ENCODE assay signal across 20 cellular contexts in genomic region chr5:175257128-175257846, GRCh38.
DNase-seq lines count a peak whose midpoint lies in the region; ATAC-seq, FAIRE-seq and TF ChIP-seq lines count a peak whose summit lies in the region.
"Had no signal": no experiment of that assay in that cellular context is flagged by ENCODE, and none has a peak within 500 bp of the region (broad histone marks: within the 10 kb centered on the region; RNA-seq: fewer than 3 reads in every experiment).

No MANE protein-coding gene starts in this region.

- no peak for ATAC-seq in HepG2
- no peak for ATAC-seq in right lobe of liver
- ATAC-seq in K562 = no peak
- ATAC-seq in HG03280 (IDR thresholded peaks at IDR 0.05; ENCODE audit: unreplicated experiment) = no peak
- ATAC-seq: GM23338 had no signal

- H4K20me1 ChIP-seq in HepG2 (ENCODE audit: insufficient read depth, low read length) (no peaks in the 10 kb centered on the region), K562 (replicated peaks; ENCODE audit: control insufficient read depth, insufficient read depth, low read length) (no peaks in the 10 kb centered on the region)

- H2AFZ ChIP-seq in HepG2 (ENCODE audit: low read length) = no peak overlapping the region
- H2AFZ ChIP-seq in K562 (ENCODE audit: low read depth, low read length) = no peak overlapping the region
- H2AFZ ChIP-seq: GM23338 had no signal

- H3K4me2 ChIP-seq in HepG2 (ENCODE audit: low read depth, low read length) (no peak overlapping the region), K562 (ENCODE audit: insufficient read depth, low read length) (no peak overlapping the region)
- H3K4me2 ChIP-seq: GM23338 had no signal

- H3K4me1 ChIP-seq in HepG2 (ENCODE audit: insufficient read depth, low read length) (no peaks in the 10 kb centered on the region), right lobe of liver (no peaks in the 10 kb centered on the region), K562 (replicated peaks in 1 of 2; ENCODE audit: control insufficient read depth in 2 of 2, insufficient read depth in 2 of 2, low read length in 2 of 2) (no peaks in the 10 kb centered on the region)

- TF ChIP-seq EP300 in HepG2 (IDR thresholded peaks at IDR 0.05; ENCODE audit: low read depth in 2 of 2, low read length in 2 of 2) (no peak), HepG2 (CRISPR knock-in tag; IDR thresholded peaks at IDR 0.05; ENCODE audit: borderline replicate concordance) (no peak), K562 (IDR thresholded peaks at IDR 0.05; ENCODE audit: low read length) (no peak)

- H3K9ac ChIP-seq in HepG2 (ENCODE audit: insufficient read depth, low read depth, low read length) = no peak overlapping the region
- no peak overlapping the region for H3K9ac ChIP-seq in K562 (ENCODE audit: insufficient read depth in 1 of 2, low read depth in 2 of 2, low read length in 2 of 2)

- no peaks in the 10 kb centered on the region for H3K9me1 ChIP-seq in K562 (ENCODE audit: control insufficient read depth, insufficient read depth, low read length)

- BruUV-seq in HepG2 (replicated peaks; lab: Mats Ljungman, UMichigan) (no TSS peak), K562 (replicated peaks; lab: Mats Ljungman, UMichigan) (no TSS peak)

- H3K9me3 ChIP-seq in HepG2 (ENCODE audit: low read length) (no peaks in the 10 kb centered on the region), right lobe of liver (no peaks in the 10 kb centered on the region), K562 (replicated peaks; ENCODE audit: control insufficient read depth, insufficient read depth, low read depth, low read length) (no peaks in the 10 kb centered on the region)
- H3K9me3 ChIP-seq: Caco-2 had no signal

- FAIRE-seq in HepG2 (lab: Jason Lieb, UNC) = no peak
- FAIRE-seq in K562 (lab: Jason Lieb, UNC) = no peak
- FAIRE-seq: H54 had no signal

- TF ChIP-seq CTCF in HepG2 (CRISPR knock-in tag; IDR thresholded peaks at IDR 0.05) = no peak
- no peak for TF ChIP-seq CTCF in right lobe of liver (IDR thresholded peaks at IDR 0.05)
- no peak for TF ChIP-seq CTCF in K562 (IDR thresholded peaks at IDR 0.05 in 2 of 3, conservative IDR thresholded peaks at IDR 0.05 in 1 of 3; ENCODE audit: insufficient read depth in 2 of 3, low read depth in 1 of 3, low read length in 3 of 3)

- in situ Hi-C loops in HepG2 (cut with HindIII; ENCODE audit: extremely low pct_ligation_motif_present, low pct_unique_long_range_greater_than_20kb) = no loop called here
- in situ Hi-C loops in K562 (cut with MboI) = no loop called here

- H3K27ac ChIP-seq in HepG2 (ENCODE audit: extremely low read length, insufficient read depth, low read length) = no peak overlapping the region
- no peak overlapping the region for H3K27ac ChIP-seq in right lobe of liver
- H3K27ac ChIP-seq in K562 (ENCODE audit: extremely low read depth, low read depth, low read length) = no peak overlapping the region
- H3K27ac ChIP-seq: C4-2B had no signal

- no peaks in the 10 kb centered on the region for H3K36me3 ChIP-seq in HepG2 (replicated peaks in 1 of 2; ENCODE audit: control insufficient read depth in 1 of 2, insufficient read depth in 2 of 2, low read length in 2 of 2)
- no peaks in the 10 kb centered on the region for H3K36me3 ChIP-seq in right lobe of liver
- no peaks in the 10 kb centered on the region for H3K36me3 ChIP-seq in K562 (ENCODE audit: control insufficient read depth, insufficient read depth, low read length)

- CTCF ChIA-PET in HepG2 (lab: Yijun Ruan, JAX; ENCODE audit: low intra/inter-chr PET ratio, low total read pairs) = no interaction called here
- CTCF ChIA-PET in K562 (lab: Yijun Ruan, JAX; ENCODE audit: low intra/inter-chr PET ratio) = no interaction called here

- 2% methylated on average over 4 of the region's 4 CpGs for WGBS in HepG2 (ENCODE audit: low lambda C conversion rate)
- 53% methylated on average over 4 of the region's 4 CpGs for WGBS in right lobe of liver (ENCODE audit: insufficient coverage, low coverage, low lambda C conversion rate, missing lambda C conversion rate)
- 3% methylated on average over 4 of the region's 4 CpGs for WGBS in K562 (ENCODE audit: insufficient coverage, low coverage, missing lambda C conversion rate)

- peaks cover 0 to 10% of the 10 kb centered on the region in 2 experiments; a peak in 2 of 5 replicates for H3K27me3 ChIP-seq in HepG2 (ENCODE audit: control insufficient read depth in 1 of 2, insufficient read depth in 2 of 2, low read length in 2 of 2)
- no peaks in the 10 kb centered on the region for H3K27me3 ChIP-seq in right lobe of liver
- peaks cover 0 to 3% of the 10 kb centered on the region in 2 experiments; a peak in 1 of 5 replicates for H3K27me3 ChIP-seq in K562 (ENCODE audit: control insufficient read depth in 2 of 2, insufficient read depth in 2 of 2, low read length in 2 of 2)

- H3K79me2 ChIP-seq in HepG2 (ENCODE audit: insufficient read depth, low read length) = no peaks in the 10 kb centered on the region
- H3K79me2 ChIP-seq in K562 (ENCODE audit: control insufficient read depth, insufficient read depth, low read length) = no peaks in the 10 kb centered on the region

- DNase-seq in HepG2 (ENCODE audit: low spot score) = no peak
- DNase-seq in right lobe of liver = no peak
- DNase-seq in EH (ENCODE audit: low read depth) = peak; percentile 35
- DNase-seq in K562 (ENCODE audit: extremely low read depth in 1 of 4, low spot score in 3 of 4) = no peak
- no peak for DNase-seq in HUDEP-2 (lab: John Stamatoyannopoulos, UW; ENCODE audit: unreplicated experiment in 76 of 76)
- DNase-seq: ACHN; AML-193; Caco-2; CD4-positive, alpha-beta T cell; DMS153; DMS79; GF-D8; HCEC 1CT; HFFc6; IMR-90; KBM-7 had no signal

- intact Hi-C loops in HepG2 (cut with micrococcal nuclease; ENCODE audit: unreplicated experiment) = no loop called here
- intact Hi-C loops in right lobe of liver (cut with DNase I) = no loop called here
- intact Hi-C loops in K562 (cut with micrococcal nuclease) = no loop called here

- TF ChIP-seq RAD21 in HepG2 (CRISPR knock-in tag; IDR thresholded peaks at IDR 0.05) (no peak), K562 (CRISPR knock-in tag; conservative IDR thresholded peaks at IDR 0.05 in 1 of 2, IDR thresholded peaks at IDR 0.05 in 1 of 2) (no peak)

- POLR2A ChIA-PET in HepG2 (lab: Yijun Ruan, JAX) (no interaction called here), K562 (lab: Yijun Ruan, JAX) (interaction anchor here (0.6 kb wide), 1 partner anchor 196 kb away, joined by 3 read pairs; no protein-coding TSS in a partner anchor)

- no peak for TF ChIP-seq POLR2A in HepG2 (IDR thresholded peaks at IDR 0.05; ENCODE audit: insufficient read depth in 1 of 2, low read depth in 2 of 2, low read length in 2 of 2)
- TF ChIP-seq POLR2A in right lobe of liver (IDR thresholded peaks at IDR 0.05) = no peak
- no peak for TF ChIP-seq POLR2A in K562 (conservative IDR thresholded peaks at IDR 0.05)

- H3K4me3 ChIP-seq in HepG2 (replicated peaks in 1 of 3; ENCODE audit: insufficient read depth in 1 of 3, low read depth in 2 of 3, low read length in 3 of 3) (no peak overlapping the region), right lobe of liver (no peak overlapping the region), K562 (no peak overlapping the region)
- H3K4me3 ChIP-seq: GM23338 had no signal

TF ChIP-seq in HepG2, 621 proteins besides CTCF, POLR2A, EP300 and RAD21 (continues in another document):
- TF ChIP-seq MAFK (conservative IDR thresholded peaks at IDR 0.05 in 1 of 2, IDR thresholded peaks at IDR 0.05 in 1 of 2; ENCODE audit: low read length in 2 of 2) = peak; percentile 18 to 50; a peak in 3 of 4 replicates
- no peak for TF ChIP-seq BCLAF1 (IDR thresholded peaks at IDR 0.05)

TF ChIP-seq in K562, 482 proteins besides CTCF, POLR2A, EP300 and RAD21 (continues in another document):
- TF ChIP-seq DPF2 (IDR thresholded peaks at IDR 0.05) = no peak
- TF ChIP-seq CBX5 (IDR thresholded peaks at IDR 0.05; ENCODE audit: borderline replicate concordance, low read depth) = no peak
- TF ChIP-seq BCLAF1 (IDR thresholded peaks at IDR 0.05; ENCODE audit: borderline replicate concordance in 1 of 2, control insufficient read depth in 1 of 2, low read depth in 2 of 2, low read length in 1 of 2) = no peak
- no peak for TF ChIP-seq ZNF76 (CRISPR knock-in tag; IDR thresholded peaks at IDR 0.05; ENCODE audit: borderline replicate concordance)
- TF ChIP-seq C11orf30 (IDR thresholded peaks at IDR 0.05; ENCODE audit: low read depth) = peak; percentile 39; the same call in 1 of the 2 replicates
- no peak for TF ChIP-seq NCOA6 (IDR thresholded peaks at IDR 0.05)
- TF ChIP-seq MITF (IDR thresholded peaks at IDR 0.05) = no peak
- TF ChIP-seq JUND (IDR thresholded peaks at IDR 0.05; ENCODE audit: borderline replicate concordance, low read depth, low read length) = no peak
- TF ChIP-seq JUND (tag; IDR thresholded peaks at IDR 0.05; ENCODE audit: borderline replicate concordance, low read depth, low read length) = no peak

Comparison
In these comparisons a context has a peak if more than half of its experiments do, and no peak if none do; other contexts are left out.
1. Of the 241 proteins assayed by ChIP-seq in both HepG2 and K562: peak only in HepG2: MAFF and MAFK; only in K562: none; in both: none; in neither: 239.